1 cellular context compared by ENCODE assay signal in the genomic region with DNA sequence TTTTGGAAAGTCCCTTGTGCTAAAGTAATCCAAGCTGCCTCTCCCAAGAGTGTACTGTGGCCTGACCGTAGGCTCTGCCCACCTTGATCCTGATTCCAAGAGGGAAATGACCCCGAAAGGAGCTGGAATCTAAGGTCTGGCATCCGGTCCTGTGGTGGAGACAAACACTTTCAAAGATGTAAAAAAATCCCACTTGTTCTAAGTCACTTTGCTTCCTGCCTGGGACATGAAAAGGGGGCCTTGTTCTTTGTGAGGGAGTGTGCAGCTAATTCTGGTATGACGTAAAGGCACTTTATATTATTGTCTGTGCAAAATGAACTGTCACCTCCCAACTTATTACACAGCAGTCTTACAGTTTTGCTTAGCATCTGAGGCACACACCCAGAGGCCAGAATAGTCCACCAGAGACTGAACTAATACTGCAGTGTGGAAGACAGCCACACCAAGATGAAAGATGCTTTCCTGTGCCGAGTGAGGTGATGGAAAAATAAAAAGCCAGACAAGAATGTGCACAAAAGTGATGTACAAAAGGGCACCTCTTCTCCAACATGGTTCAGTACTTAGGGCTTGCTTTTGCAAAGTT.
TF ChIP-seq lines count a peak whose summit lies in the region.

No MANE protein-coding gene starts in this region.

TF ChIP-seq in A549, 52 proteins besides CTCF, POLR2A, EP300 and RAD21 (continued from another document):
- TF ChIP-seq TFCP2L1 (CRISPR knock-in tag; IDR thresholded peaks at IDR 0.05) (no peak), EHMT2 (IDR thresholded peaks at IDR 0.05; ENCODE audit: low read depth) (no peak)
